ENCODE assay signal across 21 cellular contexts in genomic region chr11:97717922-97718321, GRCh38.
"Had no signal": no experiment of that assay in that cellular context is flagged by ENCODE, and none has a peak within 500 bp of the region (broad histone marks: within the 10 kb centered on the region; RNA-seq: fewer than 3 reads in every experiment).

No MANE protein-coding gene starts in this region.

- H3K27ac ChIP-seq: HL-60, RWPE1, SJCRH30 had no signal

- DNase-seq: KBM-7, MV-4-11, NCI-H1048, NCI-H1105, NCI-H1436, NCI-H187, NCI-H2029, NCI-H2081 treated with DMSO at 0.1 percent for 48 hours, NCI-H2171, NCI-H226, NCI-H446, NCI-H510A, NCI-H524 treated with DMSO at 0.1 percent for 48 hours, NCI-H69, NCI-H774, SHP77, SJCRH30 had no signal

- ATAC-seq: Panc1, SK-N-SH treated with all-trans-retinoic acid at 6 μM for 48 hours had no signal

- H3K27me3 ChIP-seq: SJCRH30 had no signal

- H3K9me3 ChIP-seq: SJCRH30 had no signal

- H3K4me3 ChIP-seq: SJCRH30 had no signal

- H3K36me3 ChIP-seq: SJCRH30 had no signal
